12 cellular contexts compared by ENCODE assay signal in the genomic region with DNA sequence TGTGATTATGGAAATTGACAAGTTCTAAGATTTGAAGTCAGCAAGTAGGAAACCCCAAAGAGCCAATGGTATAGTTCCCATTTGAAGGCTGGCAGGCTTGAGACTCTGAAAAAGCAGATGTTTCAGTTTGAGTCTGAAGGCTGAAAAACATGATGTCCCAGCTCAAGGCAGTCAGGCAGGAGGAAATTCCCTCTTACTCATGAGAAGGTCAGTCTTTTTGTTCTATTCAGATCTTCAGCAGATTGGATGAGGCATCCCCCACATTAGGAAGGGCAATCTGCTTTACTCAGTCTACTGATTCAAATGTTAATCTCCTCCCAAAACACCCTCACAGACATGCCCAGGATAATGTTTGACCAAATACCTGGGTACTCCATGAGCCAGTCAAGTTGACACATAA.
DNase-seq lines count a peak whose midpoint lies in the region; ATAC-seq, FAIRE-seq and TF ChIP-seq lines count a peak whose summit lies in the region.
"Had no signal": no experiment of that assay in that cellular context is flagged by ENCODE, and none has a peak within 500 bp of the region (broad histone marks: within the 10 kb centered on the region; RNA-seq: fewer than 3 reads in every experiment).

No MANE protein-coding gene starts in this region.

- H3K27me3 ChIP-seq in testis, result no peaks in the 10 kb centered on the region

- FAIRE-seq in RCC 7860 (lab: Jason Lieb, UNC), result no peak

- H3K36me3 ChIP-seq in testis (ENCODE audit: low read depth, missing control alignments), result no peaks in the 10 kb centered on the region

- TF ChIP-seq CTCF in testis (IDR thresholded peaks at IDR 0.05), result no peak

- peak overlapping the region in 1 of 2 donors; percentile 19 for H3K27ac ChIP-seq in testis

- intact Hi-C loops in testis (cut with DNase I; ENCODE audit: low total_unique reads), result no loop called here

- peak; percentile 91 for ATAC-seq in HG02798 (IDR thresholded peaks at IDR 0.05; ENCODE audit: poor library complexity, unreplicated experiment)
- ATAC-seq in GM21528 (IDR thresholded peaks at IDR 0.05; ENCODE audit: low FRiP score, unreplicated experiment), result no peak
- ATAC-seq: CD8-positive, alpha-beta T cell had no signal

- peak; percentile 14 for DNase-seq in stimulated activated CD4-positive, alpha-beta T cell treated with anti-CD3 and anti-CD28 coated beads, Interleukin-1b, Interleukin-23, amount 100 ng/mL, for 48 hours
- no peak for DNase-seq in stimulated activated CD4-positive, alpha-beta T cell treated with anti-CD3 and anti-CD28 coated beads, Interleukin-2, amount 100 ng/mL, for 48 hours
- DNase-seq in RCC 7860 (ENCODE audit: low spot score) (peak; percentile 9), testis (peak; percentile 29), NCI-H226 (no peak), MV-4-11 (lab: John Stamatoyannopoulos, UW) (no peak)
- DNase-seq: activated B cell treated with CpG ODN at 0.5 μM for 24 hours; CD8-positive, alpha-beta T cell; mesenchymal stem cell; NCI-H524 had no signal

- H3K4me1 ChIP-seq in testis, result no peaks in the 10 kb centered on the region

- no peak for TF ChIP-seq POLR2A in testis (IDR thresholded peaks at IDR 0.05)

- no peak overlapping the region for H3K4me3 ChIP-seq in testis

- no peaks in the 10 kb centered on the region for H3K9me3 ChIP-seq in testis

Comparison
In these comparisons a context has a peak if more than half of its experiments do, and no peak if none do; other contexts are left out.
1. DNase-seq: peak in stimulated activated CD4-positive, alpha-beta T cell treated with anti-CD3 and anti-CD28 coated beads, Interleukin-1b, Interleukin-23, amount 100 ng/mL, for 48 hours (single experiment), RCC 7860 (single experiment) and testis (single experiment); none in stimulated activated CD4-positive, alpha-beta T cell treated with anti-CD3 and anti-CD28 coated beads, Interleukin-2, amount 100 ng/mL, for 48 hours (0 of 2), NCI-H226 (single experiment) and MV-4-11 (single experiment).